In genomic region chr6:118970866-118971265, GRCh38 we compare ENCODE assay signal across 27 cellular contexts.
"Had no signal": no experiment of that assay in that cellular context is flagged by ENCODE, and none has a peak within 500 bp of the region (broad histone marks: within the 10 kb centered on the region; RNA-seq: fewer than 3 reads in every experiment).

No MANE protein-coding gene starts in this region.

- H3K27ac ChIP-seq: stomach, suprapubic skin, testis, thoracic aorta, thyroid gland, tibial artery, tibial nerve, transverse colon, upper lobe of left lung, upper lobe of right lung, uterus, vagina had no signal

- H3K36me3 ChIP-seq: stomach, suprapubic skin, thoracic aorta, thyroid gland, tibial nerve, transverse colon, upper lobe of left lung, upper lobe of right lung, uterus, vagina had no signal

- FAIRE-seq: urothelium cell line had no signal

- H3K4me3 ChIP-seq: stomach, suprapubic skin, testis, thoracic aorta, thyroid gland, tibial artery, tibial nerve, transverse colon, upper lobe of left lung, upper lobe of right lung, uterus, vagina had no signal

- ATAC-seq: stimulated activated effector memory CD8-positive, alpha-beta T cell treated with anti-CD3 and anti-CD28 coated beads, Interleukin-12 subunit alpha, Interleukin-12 subunit beta, amount 100 ng/mL, for 72 hours; stimulated activated memory B cell treated with anti-CD40 and anti-IgM and Interleukin-4, amounts not matched to agents 10 μg/mL and 1 μg/mL and 100 μg/mL, for 72 hours; stimulated activated naive B cell treated with anti-CD40 and anti-IgM and Interleukin-4, amounts not matched to agents 10 μg/mL and 1 μg/mL and 100 μg/mL, for 72 hours; stimulated activated naive CD8-positive, alpha-beta T cell treated with anti-CD3 and anti-CD28 coated beads, Interleukin-15, amount 100 ng/mL, for 72 hours; stimulated activated naive CD8-positive, alpha-beta T cell treated with anti-CD3 and anti-CD28 coated beads, Interleukin-15, Interleukin-2, amounts not matched to agents 100 U/mL and 50 U/mL, for 24 hours; upper lobe of right lung had no signal

- H3K9me3 ChIP-seq: stomach, suprapubic skin, testis, thoracic aorta, thyroid gland, tibial artery, tibial nerve, transverse colon, upper lobe of left lung, upper lobe of right lung, uterus, vagina had no signal

- H3K4me1 ChIP-seq: stomach, suprapubic skin, testis, thyroid gland, tibial artery, transverse colon, upper lobe of left lung, upper lobe of right lung, uterus, vagina had no signal

- DNase-seq: stimulated activated CD4-positive, alpha-beta T cell treated with anti-CD3 and anti-CD28 coated beads, Interleukin-2, amount 100 ng/mL, for 48 hours; stimulated activated CD4-positive, alpha-beta T cell treated with anti-CD3 and anti-CD28 coated beads, Interleukin-4, amount 100 ng/mL, for 1 hour; stimulated activated CD4-positive, alpha-beta T cell treated with anti-CD3 and anti-CD28 coated beads, Interleukin-4, amount 100 ng/mL, for 24 hours; stimulated activated CD4-positive, alpha-beta T cell treated with anti-CD3 and anti-CD28 coated beads, Interleukin-4, amount 100 ng/mL, for 4 hours; stimulated activated CD8-positive, alpha-beta memory T cell treated with anti-CD3 and anti-CD28 coated beads, Interleukin-4, amount 100 ng/mL, for 48 hours; stimulated activated naive B cell treated with anti-CD40 and anti-IgM and Interleukin-4, amounts not matched to agents 10 μg/mL and 1 μg/mL and 100 μg/mL, for 72 hours; stimulated activated naive CD4-positive, alpha-beta T cell; stimulated activated naive CD4-positive, alpha-beta T cell treated with Interleukin-2 at 50 U/mL for 16 hours; stimulated activated naive CD8-positive, alpha-beta T cell treated with anti-CD3 and anti-CD28 coated beads, Interleukin-15, amount 100 ng/mL, for 72 hours; stimulated activated naive CD8-positive, alpha-beta T cell treated with anti-CD3 and anti-CD28 coated beads, Interleukin-15, Interleukin-2, amounts not matched to agents 100 U/mL and 50 U/mL, for 24 hours; stomach; substantia nigra; testis; thyroid gland; tibial artery; transverse colon; trophoblast cell; upper lobe of left lung; upper lobe of right lung; uterus had no signal

- H3K27me3 ChIP-seq: stomach, suprapubic skin, testis, thyroid gland, tibial artery, tibial nerve, transverse colon, upper lobe of left lung, upper lobe of right lung, uterus, vagina had no signal
